ENCODE assay signal across 8 cellular contexts in genomic region chr12:8544295-8544694, GRCh38. TPM values are rescaled to one million over a fixed set of nuclear protein-coding genes. Genes with fewer than 3 reads are reported as not detected.
DNase-seq lines count a peak whose midpoint lies in the region; ATAC-seq and TF ChIP-seq lines count a peak whose summit lies in the region.

No MANE protein-coding gene starts in this region.

- no peaks in the 10 kb centered on the region for H3K27me3 ChIP-seq in KMS-11 (ENCODE audit: insufficient read depth, low read depth)
- H3K27me3 ChIP-seq in SJCRH30: no peaks in the 10 kb centered on the region
- H3K27me3 ChIP-seq in gastroesophageal sphincter: peaks cover 14% of the 10 kb centered on the region

- H3K9me3 ChIP-seq in SJCRH30 (replicated peaks) (no peaks in the 10 kb centered on the region), gastroesophageal sphincter (no peaks in the 10 kb centered on the region)

- peak; percentile 85 for DNase-seq in AG20443 (ENCODE audit: low spot score)
- DNase-seq in SJCRH30: peak; percentile 41 to 76
- peak; percentile 85 for DNase-seq in activated effector memory CD4-positive, alpha-beta T cell treated with anti-CD3 and anti-CD28 coated beads, Interleukin-2, amount 50 U/mL, for 16 hours
- peak in 9 of 10 donors; percentile 38 to 93 (median 71) for DNase-seq in posterior cingulate gyrus
- DNase-seq in ureter (ENCODE audit: low spot score): peak; percentile 76

- no peak for TF ChIP-seq EP300 in gastroesophageal sphincter (IDR thresholded peaks at IDR 0.05)

- peaks cover 4% of the 10 kb centered on the region for H3K4me1 ChIP-seq in KMS-11 (ENCODE audit: low read depth, poor library complexity, severe bottlenecking)
- no peaks in the 10 kb centered on the region for H3K4me1 ChIP-seq in SJCRH30
- no peaks in the 10 kb centered on the region for H3K4me1 ChIP-seq in gastroesophageal sphincter

- peak; percentile 76 for ATAC-seq in GM19035 (IDR thresholded peaks at IDR 0.05; ENCODE audit: unreplicated experiment)
- peak; percentile 39 for ATAC-seq in gastroesophageal sphincter

- no peak overlapping the region for H3K4me3 ChIP-seq in KMS-11 (IDR thresholded peaks at IDR 0.05; ENCODE audit: insufficient read depth, low read depth, low read length)
- H3K4me3 ChIP-seq in SJCRH30: no peak overlapping the region
- no peak overlapping the region for H3K4me3 ChIP-seq in gastroesophageal sphincter

- WGBS in gastroesophageal sphincter (ENCODE audit: low coverage in 1 of 2), 2 donors: 0 to 4% methylated on average over 3 of the region's 3 CpGs

- TF ChIP-seq CTCF in KMS-11 (conservative IDR thresholded peaks at IDR 0.05; ENCODE audit: low read depth, low read length) (peak; percentile 95), gastroesophageal sphincter (IDR thresholded peaks at IDR 0.05) (peak; percentile 69 to 90 (median 76))

- no peaks in the 10 kb centered on the region for H3K36me3 ChIP-seq in KMS-11 (ENCODE audit: insufficient read depth)
- H3K36me3 ChIP-seq in SJCRH30: no peaks in the 10 kb centered on the region
- no peaks in the 10 kb centered on the region for H3K36me3 ChIP-seq in gastroesophageal sphincter

- H3K27ac ChIP-seq in KMS-11: no peak overlapping the region
- no peak overlapping the region for H3K27ac ChIP-seq in SJCRH30
- H3K27ac ChIP-seq in gastroesophageal sphincter: no peak overlapping the region

- 0 out of 2 replicates have a peak overlapping the region, but pooled peaks have one; percentile 2 for H3K9ac ChIP-seq in KMS-11

- H3K4me2 ChIP-seq in KMS-11: peak overlapping the region; percentile 21; the same call in 1 of the 2 replicates

- H4K20me1 ChIP-seq in KMS-11 (ENCODE audit: insufficient read depth): no peaks in the 10 kb centered on the region

- TF ChIP-seq POLR2A in gastroesophageal sphincter (IDR thresholded peaks at IDR 0.05): no peak

- no peaks in the 10 kb centered on the region for H3K79me2 ChIP-seq in KMS-11 (ENCODE audit: insufficient read depth, low read depth)

- intact Hi-C loops in posterior cingulate gyrus (cut with DNase I): loop anchor here (2.0 to 10.0 kb wide), 2 partner anchors 65 to 501 kb away; no protein-coding TSS in a partner anchor

- H2AFZ ChIP-seq in KMS-11 (ENCODE audit: low read depth): peak overlapping the region; percentile 19; the same call in 1 of the 2 replicates

RNA-seq across cellular contexts. Expression of gene CLEC4E, which starts 3.6 kb away (rescaled TPM):
- total RNA-seq in SJCRH30 (2014; rRNA removed; shearing (Covaris generic)): not detected in 2 replicates
- 1 to 10 TPM in 3 of 4 donors, under 1 TPM in 1; 0.12 to 6.5 (median 1.5) TPM for total RNA-seq in gastroesophageal sphincter
- total RNA-seq in ureter: 0.52 TPM

RNA-seq across cellular contexts. Expression of gene CLEC4D, which starts 31.0 kb away (rescaled TPM):
- 0.61 TPM in 1 of 2 replicates, not detected in the other for total RNA-seq in SJCRH30 (2014; rRNA removed; shearing (Covaris generic))
- total RNA-seq in gastroesophageal sphincter (1 to 10 TPM in 2 of 4 donors, not detected in 2; 1.0 to 1.1 TPM), ureter (not detected)
